14 cellular contexts compared by ENCODE assay signal in genomic region chr6:27777614-27778355, GRCh38.
DNase-seq lines count a peak whose midpoint lies in the region; ATAC-seq, FAIRE-seq and TF ChIP-seq lines count a peak whose summit lies in the region.
"Had no signal": no experiment of that assay in that cellular context is flagged by ENCODE, and none has a peak within 500 bp of the region (broad histone marks: within the 10 kb centered on the region; RNA-seq: fewer than 3 reads in every experiment).

No MANE protein-coding gene starts in this region.

- H3K4me3 ChIP-seq in A549: peak overlapping the region; percentile 42
- H3K4me3 ChIP-seq in OCI-LY3 (ENCODE audit: low read length): no peak overlapping the region
- H3K4me3 ChIP-seq in fibroblast of mammary gland (ENCODE audit: control insufficient read depth, low read depth, low read length): peak overlapping the region; percentile 28
- H3K4me3 ChIP-seq in tibial artery: no peak overlapping the region
- H3K4me3 ChIP-seq: esophagus muscularis mucosa, prostate gland had no signal

- H3K23ac ChIP-seq in H9 (ENCODE audit: insufficient read length, low read depth, low read length): no peak overlapping the region

- no peak overlapping the region for H3K18ac ChIP-seq in H9 (ENCODE audit: insufficient read length, low read depth, low read length)

- WGBS in A549 (ENCODE audit: missing lambda C conversion rate): 38% methylated on average over 11 of the region's 11 CpGs
- no CpG with 5 or more reads among the region's 11 CpGs for WGBS in H9 (ENCODE audit: extremely low coverage, insufficient read length, low lambda C conversion rate)

- TF ChIP-seq EP300 in A549 (IDR thresholded peaks at IDR 0.05): no peak

- H3K9ac ChIP-seq in H9 (ENCODE audit: extremely low read depth, insufficient read length, low read length) (peak overlapping the region; percentile 62), OCI-LY3 (ENCODE audit: low read length) (no peak overlapping the region)

- intact Hi-C loops in tibial artery (cut with DNase I; ENCODE audit: low total_unique reads): no loop called here

- H3K27me3 Mint-ChIP-seq in H9 (ENCODE audit: low read depth): peaks cover 63% of the 10 kb centered on the region

- H3K9me3 ChIP-seq in A549: no peaks in the 10 kb centered on the region
- no peaks in the 10 kb centered on the region for H3K9me3 ChIP-seq in H9 (ENCODE audit: control insufficient read depth, low read depth, low read length)
- H3K9me3 ChIP-seq in OCI-LY3 (ENCODE audit: insufficient read depth, low read length): 0 out of 2 replicates have a peak, but pooled peaks cover 2% of the 10 kb centered on the region
- no peaks in the 10 kb centered on the region for H3K9me3 ChIP-seq in tibial artery
- H3K9me3 ChIP-seq: esophagus muscularis mucosa, prostate gland had no signal

- POLR2A ChIA-PET in A549 (lab: Yijun Ruan, JAX): no interaction called here

- no peaks in the 10 kb centered on the region for H4K20me1 ChIP-seq in H9 (ENCODE audit: control insufficient read depth, insufficient read depth, insufficient read length)
- no peaks in the 10 kb centered on the region for H4K20me1 ChIP-seq in OCI-LY3 (ENCODE audit: insufficient read depth, low read length)

- H3K4me2 ChIP-seq in A549 (peak overlapping the region; percentile 84), H9 (ENCODE audit: insufficient read depth, insufficient read length, low read length) (peak overlapping the region; percentile 64), OCI-LY3 (ENCODE audit: low read length) (peak overlapping the region; percentile 24; the same call in 1 of the 2 replicates)

- H2BK20ac ChIP-seq in H9 (ENCODE audit: low read depth, low read length, poor library complexity, severe bottlenecking): no peak overlapping the region

- CTCF ChIA-PET in A549 (lab: Yijun Ruan, JAX): no interaction called here

- peak overlapping the region; percentile 64 to 70 for H3K4me3 Mint-ChIP-seq in H9
- H3K4me3 Mint-ChIP-seq: activated CD8-positive, alpha-beta T cell treated with anti-CD3 and anti-CD28 coated beads for 36 hours; activated naive CD4-positive, alpha-beta T cell treated with anti-CD3 and anti-CD28 coated beads, Interleukin-2, amount 10 ng/mL, durations not matched to agents 7 days and 5 days; T-helper 2 cell treated with Interferon-gamma antibody and Interleukin-4, amounts not matched to agents 5 μg/mL and 100 μg/mL, for 36 hours had no signal

- H3K27ac Mint-ChIP-seq in H9: peak overlapping the region in 2 of 3 experiments; percentile 6 to 63; a peak in 5 of 7 replicates
- H3K27ac Mint-ChIP-seq: activated CD8-positive, alpha-beta T cell treated with anti-CD3 and anti-CD28 coated beads for 36 hours; activated naive CD4-positive, alpha-beta T cell treated with anti-CD3 and anti-CD28 coated beads, Interleukin-2, amount 10 ng/mL, durations not matched to agents 7 days and 5 days; T-helper 2 cell treated with Interferon-gamma antibody and Interleukin-4, amounts not matched to agents 5 μg/mL and 100 μg/mL, for 36 hours had no signal

- H4K91ac ChIP-seq in H9 (ENCODE audit: insufficient read length, low read depth, low read length): no peak overlapping the region

- peaks cover 23 to 28% of the 10 kb centered on the region in 2 experiments for H3K9me3 Mint-ChIP-seq in H9
- H3K9me3 Mint-ChIP-seq: activated CD8-positive, alpha-beta T cell treated with anti-CD3 and anti-CD28 coated beads for 36 hours; activated naive CD4-positive, alpha-beta T cell treated with anti-CD3 and anti-CD28 coated beads, Interleukin-2, amount 10 ng/mL, durations not matched to agents 7 days and 5 days; T-helper 2 cell treated with Interferon-gamma antibody and Interleukin-4, amounts not matched to agents 5 μg/mL and 100 μg/mL, for 36 hours had no signal

- H3K79me2 ChIP-seq in H9 (ENCODE audit: insufficient read depth, low read length) (no peaks in the 10 kb centered on the region), OCI-LY3 (ENCODE audit: low read length) (no peaks in the 10 kb centered on the region)

- H2AK5ac ChIP-seq in H9 (ENCODE audit: insufficient read length, low read length): no peak overlapping the region

- H2BK120ac ChIP-seq in H9 (ENCODE audit: low read depth, low read length, poor library complexity, severe bottlenecking): no peak overlapping the region

- H2BK12ac ChIP-seq in H9 (ENCODE audit: insufficient read length, low read depth, low read length): no peak overlapping the region

- no peak overlapping the region for H3T11ph ChIP-seq in H9 (ENCODE audit: low read length)

- TF ChIP-seq CTCF in A549 (IDR thresholded peaks at IDR 0.05) (no peak), H9 (conservative IDR thresholded peaks at IDR 0.05) (no peak), OCI-LY3 (IDR thresholded peaks at IDR 0.05; ENCODE audit: low read depth, low read length) (no peak), fibroblast of mammary gland (conservative IDR thresholded peaks at IDR 0.05; ENCODE audit: control insufficient read depth, insufficient read depth, low read depth, low read length) (no peak), tibial artery (IDR thresholded peaks at IDR 0.05) (no peak)

- no peak overlapping the region for H2BK15ac ChIP-seq in H9 (ENCODE audit: low read depth, low read length)

- H2BK5ac ChIP-seq in H9 (ENCODE audit: insufficient read length, low read length): no peak overlapping the region

- peak overlapping the region; percentile 69 to 71 for H3K27ac ChIP-seq in A549
- no peak overlapping the region for H3K27ac ChIP-seq in H9 (ENCODE audit: insufficient read length, low read depth, low read length)
- peak overlapping the region; percentile 12; the same call in 1 of the 2 replicates for H3K27ac ChIP-seq in OCI-LY3 (ENCODE audit: low read length)
- H3K27ac ChIP-seq in tibial artery: no peak overlapping the region
- H3K27ac ChIP-seq: esophagus muscularis mucosa, prostate gland had no signal

- H3K4me1 ChIP-seq in A549: peaks cover 11% of the 10 kb centered on the region; the same call in 2 of the 3 replicates
- H3K4me1 ChIP-seq in H9 (ENCODE audit: insufficient read depth, low read length): 0 out of 2 replicates have a peak, but pooled peaks cover 4% of the 10 kb centered on the region
- peaks cover 19% of the 10 kb centered on the region for H3K4me1 ChIP-seq in OCI-LY3 (ENCODE audit: low read length)
- peaks cover 0 to under 1% (median 0%) of the 10 kb centered on the region in 4 donors for H3K4me1 ChIP-seq in tibial artery
- H3K4me1 ChIP-seq: prostate gland had no signal

- no peak overlapping the region for H3K14ac ChIP-seq in H9 (ENCODE audit: insufficient read depth, low read length)

- TF ChIP-seq POLR2A in A549 (IDR thresholded peaks at IDR 0.05; ENCODE audit: low read length): no peak

- peaks cover 21 to 27% of the 10 kb centered on the region in 2 experiments for H3K4me1 Mint-ChIP-seq in H9

- no peak overlapping the region for H4K8ac ChIP-seq in H9 (replicated peaks; ENCODE audit: insufficient read length, low read depth, low read length)

- peaks cover 8% of the 10 kb centered on the region; the same call in 1 of the 2 replicates for H3K27me3 ChIP-seq in H9 (ENCODE audit: insufficient read depth, low read length)
- H3K27me3 ChIP-seq in OCI-LY3 (ENCODE audit: low read depth, low read length): no peaks in the 10 kb centered on the region
- peaks cover 0 to 24% of the 10 kb centered on the region in 2 donors for H3K27me3 ChIP-seq in tibial artery

- H3K36me3 ChIP-seq in OCI-LY3 (replicated peaks; ENCODE audit: low read depth, low read length) (peaks cover 6% of the 10 kb centered on the region), tibial artery (no peaks in the 10 kb centered on the region)
- H3K36me3 ChIP-seq: esophagus muscularis mucosa, prostate gland had no signal

- peak overlapping the region; percentile 96 for H2AFZ ChIP-seq in H9 (ENCODE audit: low read length)
- H2AFZ ChIP-seq in OCI-LY3 (ENCODE audit: low read depth, low read length): no peak overlapping the region

- H3K79me1 ChIP-seq in H9 (ENCODE audit: insufficient read depth, low read depth, low read length, poor library complexity, severe bottlenecking): no peaks in the 10 kb centered on the region

- H3K36me3 Mint-ChIP-seq in H9 (ENCODE audit: insufficient read depth in 1 of 3, low read depth in 3 of 3): peaks cover 4 to 19% (median 10%) of the 10 kb centered on the region in 3 experiments
- H3K36me3 Mint-ChIP-seq: activated naive CD4-positive, alpha-beta T cell treated with anti-CD3 and anti-CD28 coated beads, Interleukin-2, amount 10 ng/mL, durations not matched to agents 7 days and 5 days had no signal

- no peak overlapping the region for H4K5ac ChIP-seq in H9 (ENCODE audit: insufficient read length, low read depth, low read length)

- no peaks in the 10 kb centered on the region for H3K23me2 ChIP-seq in H9 (ENCODE audit: insufficient read length, low read depth, low read length, poor library complexity, severe bottlenecking)

- DNase-seq in A549 (ENCODE audit: low read depth in 1 of 2, low spot score in 1 of 2) (peak in 1 of 2 experiments; percentile 45), H9 (peak; percentile 61), fibroblast of mammary gland (ENCODE audit: low read depth) (peak; percentile 42), tibial artery (no peak), COR-L47 (lab: John Stamatoyannopoulos, UW) (no peak)
- DNase-seq in stimulated activated CD4-positive, alpha-beta T cell treated with anti-CD3 and anti-CD28 coated beads, Interleukin-2, amount 100 ng/mL, for 24 hours: no peak
- DNase-seq: activated CD8-positive, alpha-beta T cell treated with anti-CD3 and anti-CD28 coated beads for 36 hours; activated naive CD4-positive, alpha-beta T cell treated with anti-CD3 and anti-CD28 coated beads, Interleukin-2, amount 10 ng/mL, durations not matched to agents 7 days and 5 days; Karpas-422 had no signal

- H3K4ac ChIP-seq in H9 (ENCODE audit: low read depth, low read length): no peak overlapping the region

- ATAC-seq in A549 (peak in 1 of 2 experiments; percentile 54; a peak in 2 of 6 replicates), GM19397 (IDR thresholded peaks at IDR 0.05; ENCODE audit: unreplicated experiment) (no peak)
- ATAC-seq: activated CD8-positive, alpha-beta T cell treated with anti-CD3 and anti-CD28 coated beads for 36 hours had no signal

- no peak for TF ChIP-seq RAD21 in A549 (conservative IDR thresholded peaks at IDR 0.05 in 1 of 2, IDR thresholded peaks at IDR 0.05 in 1 of 2)

- no peak overlapping the region for H3K56ac ChIP-seq in H9 (ENCODE audit: insufficient read length, low read depth, low read length)

- FAIRE-seq in A549 (lab: Jason Lieb, UNC): no peak

TF ChIP-seq in A549, 52 proteins besides CTCF, POLR2A, EP300 and RAD21:
- TF ChIP-seq SREBF2 (IDR thresholded peaks at IDR 0.05): peak; percentile 38; the same call in 1 of the 2 replicates
- TF ChIP-seq HDAC2 (IDR thresholded peaks at IDR 0.05): no peak
- TF ChIP-seq ZNF302 (CRISPR knock-in tag; IDR thresholded peaks at IDR 0.05): no peak
- TF ChIP-seq CHD4 (IDR thresholded peaks at IDR 0.05; ENCODE audit: borderline replicate concordance): no peak
- TF ChIP-seq CEBPB (IDR thresholded peaks at IDR 0.05): peak in 1 of 2 experiments; percentile 37; a peak in 1 of 4 replicates

Comparison
In these comparisons a context has a peak if more than half of its experiments do, and no peak if none do; other contexts are left out.
1. DNase-seq: peak in H9 (single experiment) and fibroblast of mammary gland (single experiment); none in stimulated activated CD4-positive, alpha-beta T cell treated with anti-CD3 and anti-CD28 coated beads, Interleukin-2, amount 100 ng/mL, for 24 hours (0 of 2), tibial artery (0 of 2) and COR-L47 (single experiment).
2. H3K27ac ChIP-seq: peak in A549 (2 of 2) and OCI-LY3 (single experiment); none in H9 (single experiment) and tibial artery (0 of 2).
3. H3K4me2 ChIP-seq: peak in every context shown above with its lines; median percentile 84 in A549; 64 in H9; 24 in OCI-LY3.
4. H3K4me3 ChIP-seq: peak in A549 (single experiment) and fibroblast of mammary gland (single experiment); none in OCI-LY3 (single experiment) and tibial artery (0 of 2).